ENCODE assay signal across 14 cellular contexts in genomic region chr6:139149383-139149782, GRCh38. TPM values are rescaled to one million over a fixed set of nuclear protein-coding genes. Genes with fewer than 3 reads are reported as not detected.
DNase-seq lines count a peak whose midpoint lies in the region; ATAC-seq and TF ChIP-seq lines count a peak whose summit lies in the region.
"Had no signal": no experiment of that assay in that cellular context is flagged by ENCODE, and none has a peak within 500 bp of the region (broad histone marks: within the 10 kb centered on the region; RNA-seq: fewer than 3 reads in every experiment).

No MANE protein-coding gene starts in this region.

- no peak overlapping the region for H3K4me3 ChIP-seq in CD4-positive, alpha-beta memory T cell (ENCODE audit: low read length in 2 of 2)
- H3K4me3 ChIP-seq in OCI-LY1 (ENCODE audit: low read depth, low read length, poor library complexity, severe bottlenecking) (no peak overlapping the region), endodermal cell (ENCODE audit: low read length) (no peak overlapping the region), neural progenitor cell (no peak overlapping the region)
- H3K4me3 ChIP-seq: lower lobe of right lung had no signal

- intact Hi-C loops in CD4-positive, alpha-beta memory T cell (cut with micrococcal nuclease), result no loop called here

- POLR2A ChIA-PET in CD4-positive, alpha-beta memory T cell (lab: Charles Lee; ENCODE audit: partially characterized antibody), result interaction anchor here (1.2 to 8.1 kb wide), 7 partner anchors 10 to 24 kb away, joined by 3 to 107 read pairs (median 6); partner anchors contain the start of gene HECA

- no peak for DNase-seq in CD4-positive, alpha-beta memory T cell
- no peak for DNase-seq in endodermal cell
- no peak for DNase-seq in neural progenitor cell (ENCODE audit: low spot score)
- DNase-seq in cerebellar cortex (ENCODE audit: low spot score), result no peak
- no peak for DNase-seq in T-helper 9 cell
- no peak for DNase-seq in epidermal melanocyte (ENCODE audit: insufficient read length, low spot score)
- DNase-seq: activated CD8-positive, alpha-beta memory T cell treated with anti-CD3 and anti-CD28 coated beads for 24 hours; central memory CD4-positive, alpha-beta T cell; DMS153; lower lobe of right lung; MM.1S; NCI-H510A treated with DMSO at 0.1 percent for 48 hours had no signal

- no peaks in the 10 kb centered on the region for H3K9me3 ChIP-seq in CD4-positive, alpha-beta memory T cell (ENCODE audit: control insufficient read depth in 1 of 2, low read length in 2 of 2)
- H3K9me3 ChIP-seq in OCI-LY1 (ENCODE audit: low read length), result no peaks in the 10 kb centered on the region
- H3K9me3 ChIP-seq in endodermal cell (ENCODE audit: control insufficient read depth, low read length), result no peaks in the 10 kb centered on the region
- H3K9me3 ChIP-seq in neural progenitor cell (ENCODE audit: low read depth), result no peaks in the 10 kb centered on the region
- H3K9me3 ChIP-seq: lower lobe of right lung had no signal

- peak overlapping the region; percentile 52 to 87 (median 79) for H3K4me3 Mint-ChIP-seq in CD4-positive, alpha-beta memory T cell
- no peak overlapping the region for H3K4me3 Mint-ChIP-seq in endodermal cell
- H3K4me3 Mint-ChIP-seq in neural progenitor cell, result peak overlapping the region; percentile 8

- H3K4me1 ChIP-seq in CD4-positive, alpha-beta memory T cell (ENCODE audit: insufficient read depth, low read length), result peaks cover 99% of the 10 kb centered on the region
- H3K4me1 ChIP-seq in OCI-LY1 (ENCODE audit: insufficient read depth, low read length, severe bottlenecking), result peaks cover 66% of the 10 kb centered on the region
- no peaks in the 10 kb centered on the region for H3K4me1 ChIP-seq in endodermal cell (ENCODE audit: control insufficient read depth, insufficient read depth, low read length)
- peaks cover 54% of the 10 kb centered on the region for H3K4me1 ChIP-seq in neural progenitor cell

- WGBS in endodermal cell (ENCODE audit: insufficient coverage in 1 of 2, insufficient read length in 1 of 2), 2 experiments, result 66 to 92% methylated on average over 4 to 5 of the region's 5 CpGs

- H3K9me2 ChIP-seq in OCI-LY1 (ENCODE audit: low read depth, low read length), result no peaks in the 10 kb centered on the region

- H3K4me2 ChIP-seq in OCI-LY1 (ENCODE audit: low read length) (peak overlapping the region; percentile 14; the same call in 1 of the 2 replicates), neural progenitor cell (peak overlapping the region; percentile 59)

- no peaks in the 10 kb centered on the region for H3K27me3 ChIP-seq in CD4-positive, alpha-beta memory T cell (ENCODE audit: insufficient read depth, low read length)
- H3K27me3 ChIP-seq in OCI-LY1 (ENCODE audit: insufficient read depth, low read length), result no peaks in the 10 kb centered on the region
- no peaks in the 10 kb centered on the region for H3K27me3 ChIP-seq in endodermal cell (ENCODE audit: control insufficient read depth, insufficient read depth, low read length, poor library complexity, severe bottlenecking)
- no peaks in the 10 kb centered on the region for H3K27me3 ChIP-seq in neural progenitor cell

- peaks cover 81 to 95% (median 87%) of the 10 kb centered on the region in 4 donors for H3K4me1 Mint-ChIP-seq in CD4-positive, alpha-beta memory T cell
- H3K4me1 Mint-ChIP-seq in endodermal cell, result peaks cover 20% of the 10 kb centered on the region
- H3K4me1 Mint-ChIP-seq in neural progenitor cell, result peaks cover 63% of the 10 kb centered on the region

- CTCF ChIA-PET in CD4-positive, alpha-beta memory T cell (lab: Charles Lee; ENCODE audit: partially characterized antibody), result interaction anchor here (0.8 to 1.9 kb wide), 7 partner anchors 10 to 24 kb away, joined by 4 to 6 read pairs (median 5); no protein-coding TSS in a partner anchor

- peaks cover 95% of the 10 kb centered on the region for H3K79me2 ChIP-seq in OCI-LY1 (ENCODE audit: insufficient read depth, low read length)
- peaks cover 27% of the 10 kb centered on the region for H3K79me2 ChIP-seq in neural progenitor cell (ENCODE audit: low read depth)

- no peaks in the 10 kb centered on the region for H3K9me3 Mint-ChIP-seq in CD4-positive, alpha-beta memory T cell
- H3K9me3 Mint-ChIP-seq in endodermal cell, result no peaks in the 10 kb centered on the region
- H3K9me3 Mint-ChIP-seq in neural progenitor cell, result no peaks in the 10 kb centered on the region

- no peak for ATAC-seq in GM18868 (IDR thresholded peaks at IDR 0.05; ENCODE audit: unreplicated experiment)
- ATAC-seq: lower lobe of right lung had no signal

- H2AFZ ChIP-seq in OCI-LY1 (ENCODE audit: low read length) (no peak overlapping the region), neural progenitor cell (replicated peaks) (peak overlapping the region; percentile 23)

- peak overlapping the region in 6 of 7 donors; percentile 11 to 91 (median 84) for H3K27ac Mint-ChIP-seq in CD4-positive, alpha-beta memory T cell
- H3K27ac Mint-ChIP-seq in endodermal cell (no peak overlapping the region), neural progenitor cell (peak overlapping the region; percentile 18)

- H3K27me3 Mint-ChIP-seq in CD4-positive, alpha-beta memory T cell, result no peaks in the 10 kb centered on the region
- no peaks in the 10 kb centered on the region for H3K27me3 Mint-ChIP-seq in endodermal cell (ENCODE audit: insufficient read depth)
- no peaks in the 10 kb centered on the region for H3K27me3 Mint-ChIP-seq in neural progenitor cell (ENCODE audit: insufficient read depth, low read depth)

- H3K36me3 ChIP-seq in CD4-positive, alpha-beta memory T cell (ENCODE audit: insufficient read depth, low read length), result no peaks in the 10 kb centered on the region
- H3K36me3 ChIP-seq in OCI-LY1 (ENCODE audit: insufficient read depth, low read length) (peaks cover 5% of the 10 kb centered on the region; the same call in 1 of the 2 replicates), endodermal cell (ENCODE audit: control insufficient read depth, insufficient read depth, low read length) (no peaks in the 10 kb centered on the region), neural progenitor cell (no peaks in the 10 kb centered on the region)
- H3K36me3 ChIP-seq: lower lobe of right lung had no signal

- no peaks in the 10 kb centered on the region for H4K20me1 ChIP-seq in OCI-LY1 (ENCODE audit: insufficient read depth, low read length)
- no peaks in the 10 kb centered on the region for H4K20me1 ChIP-seq in neural progenitor cell (ENCODE audit: low read depth)

- H3K27ac ChIP-seq in CD4-positive, alpha-beta memory T cell (ENCODE audit: low read depth, low read length), result no peak overlapping the region
- H3K27ac ChIP-seq in OCI-LY1 (ENCODE audit: low read depth, low read length, poor library complexity, severe bottlenecking) (no peak overlapping the region), endodermal cell (ENCODE audit: low read depth, low read length) (peak overlapping the region; percentile 16), neural progenitor cell (peak overlapping the region; percentile 44)
- H3K27ac ChIP-seq: lower lobe of right lung had no signal

- H3K36me3 Mint-ChIP-seq in CD4-positive, alpha-beta memory T cell, result peaks cover 5 to 8% of the 10 kb centered on the region in 2 donors
- H3K36me3 Mint-ChIP-seq in endodermal cell (ENCODE audit: low read depth) (no peaks in the 10 kb centered on the region), neural progenitor cell (no peaks in the 10 kb centered on the region)

- H3K9ac ChIP-seq in OCI-LY1 (ENCODE audit: low read length) (no peak overlapping the region; the same call in 1 of the 2 replicates), endodermal cell (ENCODE audit: extremely low read depth, low read length, poor library complexity, severe bottlenecking) (no peak overlapping the region), neural progenitor cell (no peak overlapping the region)

- TF ChIP-seq CTCF in OCI-LY1 (IDR thresholded peaks at IDR 0.05; ENCODE audit: low read length) (no peak), endodermal cell (conservative IDR thresholded peaks at IDR 0.05) (no peak), neural progenitor cell (IDR thresholded peaks at IDR 0.05) (no peak)

- H3F3A ChIP-seq in OCI-LY1 (ENCODE audit: insufficient read depth, low read length) (peaks cover 5% of the 10 kb centered on the region), neural progenitor cell (ENCODE audit: low read depth) (peaks cover 25% of the 10 kb centered on the region)

RNA-seq across cellular contexts. Expression of gene HECA, which starts 14.5 kb away (rescaled TPM):
- 100 to 1,000 TPM; 154 to 161 TPM for total RNA-seq in CD4-positive, alpha-beta memory T cell
- polyA plus RNA-seq in CD4-positive, alpha-beta memory T cell, result 10 to 100 TPM in 1 of 2 donors, 1 to 10 TPM in 1; 5.4 to 12.1 TPM
- 1 to 10 TPM; 5.6 to 6.0 TPM for total RNA-seq in endodermal cell
- polyA plus RNA-seq in endodermal cell (2013, experiment 1 of 2), result 10.3 TPM
- polyA plus RNA-seq in endodermal cell (2013, experiment 2 of 2), result 9.8 TPM
- 10.3 and 12.7 TPM in 2 replicates for total RNA-seq in neural progenitor cell (ENCODE audit: low replicate concordance)

Comparison
In these comparisons a context has a peak if more than half of its experiments do, and no peak if none do; other contexts are left out.
1. H3K27ac ChIP-seq: peak in endodermal cell (single experiment) and neural progenitor cell (single experiment); none in CD4-positive, alpha-beta memory T cell (single experiment) and OCI-LY1 (single experiment).
2. RNA of gene HECA, which starts 14.5 kb away (total RNA-seq): 154 to 161 TPM in CD4-positive, alpha-beta memory T cell; 10.3 to 12.7 TPM in neural progenitor cell and 5.6 to 6.0 TPM in endodermal cell; every median in the first group is over 10 times any median in the second.